ENCODE assay signal across 8 cellular contexts in genomic region chr13:42047561-42048322, GRCh38. TPM values are rescaled to one million over a fixed set of nuclear protein-coding genes. Genes with fewer than 3 reads are reported as not detected.
DNase-seq lines count a peak whose midpoint lies in the region; ATAC-seq and TF ChIP-seq lines count a peak whose summit lies in the region.

No MANE protein-coding gene starts in this region.

- ATAC-seq in HG03159 (IDR thresholded peaks at IDR 0.05; ENCODE audit: unreplicated experiment): peak; percentile 26

- 0 to 2% (median 0%) methylated on average over 48 to 50 of the region's 50 CpGs for WGBS in ovary, 3 donors

- peak overlapping the region; percentile 89 for H3K4me3 Mint-ChIP-seq in activated naive CD8-positive, alpha-beta T cell

- peaks cover 4% of the 10 kb centered on the region for H3K36me3 Mint-ChIP-seq in activated naive CD8-positive, alpha-beta T cell

- H3K27ac ChIP-seq in OCI-LY1 (ENCODE audit: low read depth, low read length, poor library complexity, severe bottlenecking): no peak overlapping the region
- H3K27ac ChIP-seq in cardiac muscle cell: peak overlapping the region; percentile 34
- H3K27ac ChIP-seq in ovary: peak overlapping the region; percentile 72 to 93

- no peaks in the 10 kb centered on the region for H3K9me3 Mint-ChIP-seq in activated naive CD8-positive, alpha-beta T cell (ENCODE audit: low read depth)

- peak overlapping the region; percentile 28 for H3K27ac Mint-ChIP-seq in activated naive CD8-positive, alpha-beta T cell

- H3K79me2 ChIP-seq in OCI-LY1 (ENCODE audit: insufficient read depth, low read length): no peaks in the 10 kb centered on the region

- H3K36me3 ChIP-seq in OCI-LY1 (ENCODE audit: insufficient read depth, low read length): no peaks in the 10 kb centered on the region
- H3K36me3 ChIP-seq in cardiac muscle cell: no peaks in the 10 kb centered on the region
- no peaks in the 10 kb centered on the region for H3K36me3 ChIP-seq in ovary

- H3K4me1 Mint-ChIP-seq in activated naive CD8-positive, alpha-beta T cell (ENCODE audit: low read depth): peaks cover 18% of the 10 kb centered on the region

- no peaks in the 10 kb centered on the region for H3K9me2 ChIP-seq in OCI-LY1 (ENCODE audit: low read depth, low read length)

- TF ChIP-seq CTCF in AG10803 (conservative IDR thresholded peaks at IDR 0.05; ENCODE audit: low read length): no peak
- TF ChIP-seq CTCF in OCI-LY1 (IDR thresholded peaks at IDR 0.05; ENCODE audit: low read length): no peak
- no peak for TF ChIP-seq CTCF in cardiac muscle cell (IDR thresholded peaks at IDR 0.05; ENCODE audit: low read depth, low read length)
- no peak for TF ChIP-seq CTCF in ovary (IDR thresholded peaks at IDR 0.05)

- no peaks in the 10 kb centered on the region for H3F3A ChIP-seq in OCI-LY1 (ENCODE audit: insufficient read depth, low read length)

- intact Hi-C loops in ovary (cut with DNase I): loop anchor here in 2 of 4 donors (10.0 kb wide), 2 partner anchors 83 to 353 kb away; partner anchors contain the start of gene VWA8 (in 1 of the 2)

- peak overlapping the region; percentile 68 for H3K4me2 ChIP-seq in OCI-LY1 (ENCODE audit: low read length)

- H3K4me3 ChIP-seq in AG10803 (ENCODE audit: low read length): peak overlapping the region; percentile 82
- peak overlapping the region; percentile 77 for H3K4me3 ChIP-seq in OCI-LY1 (ENCODE audit: low read depth, low read length, poor library complexity, severe bottlenecking)
- H3K4me3 ChIP-seq in cardiac muscle cell: peak overlapping the region; percentile 88
- peak overlapping the region; percentile 78 for H3K4me3 ChIP-seq in ovary

- DNase-seq in AG10803 (ENCODE audit: low read depth) (peak; percentile 69), cardiac muscle cell (ENCODE audit: low read depth in 1 of 2, low spot score in 1 of 2) (peak; percentile 57 to 79), ovary (peak; percentile 23 to 56 (median 50)), GDM1 (lab: John Stamatoyannopoulos, UW) (no peak)

- no peak overlapping the region for H2AFZ ChIP-seq in OCI-LY1 (ENCODE audit: low read length)

- H3K9me3 ChIP-seq in OCI-LY1 (ENCODE audit: low read length): no peaks in the 10 kb centered on the region
- no peaks in the 10 kb centered on the region for H3K9me3 ChIP-seq in cardiac muscle cell (ENCODE audit: low read depth)
- no peaks in the 10 kb centered on the region for H3K9me3 ChIP-seq in ovary

- H3K27me3 ChIP-seq in OCI-LY1 (ENCODE audit: insufficient read depth, low read length): no peaks in the 10 kb centered on the region
- peaks cover 17% of the 10 kb centered on the region for H3K27me3 ChIP-seq in cardiac muscle cell
- H3K27me3 ChIP-seq in ovary: no peaks in the 10 kb centered on the region

- H3K9ac ChIP-seq in OCI-LY1 (ENCODE audit: low read length): peak overlapping the region; percentile 71

- TF ChIP-seq POLR2A in GM18526 (IDR thresholded peaks at IDR 0.05; ENCODE audit: extremely low read depth, insufficient read length) (peak; percentile 21), ovary (IDR thresholded peaks at IDR 0.05) (no peak)

- H3K4me1 ChIP-seq in OCI-LY1 (ENCODE audit: insufficient read depth, low read length, severe bottlenecking) (peaks cover 19% of the 10 kb centered on the region), cardiac muscle cell (ENCODE audit: low read depth) (peaks cover 4% of the 10 kb centered on the region), ovary (ENCODE audit: insufficient read depth) (no peaks in the 10 kb centered on the region)

- H4K20me1 ChIP-seq in OCI-LY1 (ENCODE audit: insufficient read depth, low read length): no peaks in the 10 kb centered on the region

- no peak for TF ChIP-seq EP300 in ovary (IDR thresholded peaks at IDR 0.05)

- no peaks in the 10 kb centered on the region for H3K27me3 Mint-ChIP-seq in activated naive CD8-positive, alpha-beta T cell

RNA-seq across cellular contexts. Expression of gene DGKH, which starts 0.7 kb away (rescaled TPM):
- total RNA-seq in cardiac muscle cell (3.8 and 11.2 TPM in 2 replicates), ovary (10 to 100 TPM in 4 of 7 donors, 1 to 10 TPM in 3; 8.6 to 14.1 (median 11.5) TPM)
- polyA plus RNA-seq in cardiac muscle cell (2.0 and 3.2 TPM in 2 replicates), ovary (1 to 10 TPM; 2.1 to 3.8 TPM)
